Comparison of ENCODE assay signal across 8 cellular contexts in genomic region chrX:43750248-43750676, GRCh38.
DNase-seq lines count a peak whose midpoint lies in the region; ATAC-seq and TF ChIP-seq lines count a peak whose summit lies in the region.

No MANE protein-coding gene starts in this region.

- no peaks in the 10 kb centered on the region for H3K9me3 ChIP-seq in CD8-positive, alpha-beta memory T cell (ENCODE audit: low read length)
- H3K9me3 ChIP-seq in Panc1 (ENCODE audit: control insufficient read depth, insufficient read depth, low read depth, low read length) (no peaks in the 10 kb centered on the region), ovary (no peaks in the 10 kb centered on the region)

- peak; percentile 82; the same call in 1 of the 2 replicates for ATAC-seq in Panc1
- ATAC-seq in HG02840 (IDR thresholded peaks at IDR 0.05; ENCODE audit: low FRiP score, unreplicated experiment), result no peak

- no peaks in the 10 kb centered on the region for H3K36me3 Mint-ChIP-seq in CD8-positive, alpha-beta memory T cell
- H3K36me3 Mint-ChIP-seq in activated T-helper 2 cell treated with anti-CD3 and anti-CD28 coated beads, Interferon-gamma antibody, Interleukin-2, Interleukin-4, amounts not matched to agents 10 μg/mL and 5 μg/mL and 100 μg/mL, durations not matched to agents 14 hours and 24 hours and 36 hours (ENCODE audit: low read depth), result peaks cover 7% of the 10 kb centered on the region

- POLR2A ChIA-PET in CD8-positive, alpha-beta memory T cell (lab: Charles Lee), result no interaction called here
- POLR2A ChIA-PET in Panc1 (lab: Charles Lee), result no interaction called here

- peaks cover 0 to 6% (median 0%) of the 10 kb centered on the region in 3 donors for H3K4me1 Mint-ChIP-seq in CD8-positive, alpha-beta memory T cell
- H3K4me1 Mint-ChIP-seq in activated T-helper 2 cell treated with anti-CD3 and anti-CD28 coated beads, Interferon-gamma antibody, Interleukin-2, Interleukin-4, amounts not matched to agents 10 μg/mL and 5 μg/mL and 100 μg/mL, durations not matched to agents 14 hours and 24 hours and 36 hours (ENCODE audit: low read depth), result peaks cover 40% of the 10 kb centered on the region

- in situ Hi-C loops in Panc1 (cut with HindIII; ENCODE audit: low pct_unique_long_range_greater_than_20kb, low sequenced_read_pairs), result no loop called here

- intact Hi-C loops in Panc1 (cut with micrococcal nuclease; ENCODE audit: unreplicated experiment), result loop anchor here (1.0 kb wide), 1 partner anchor 190 kb away; no protein-coding TSS in a partner anchor
- intact Hi-C loops in activated T-helper 2 cell treated with anti-CD3 and anti-CD28 coated beads, Interferon-gamma antibody, Interleukin-2, Interleukin-4, amounts not matched to agents 10 μg/mL and 5 μg/mL and 100 μg/mL, durations not matched to agents 14 hours and 24 hours and 36 hours (cut with micrococcal nuclease), result loop anchor here (1.0 to 10.0 kb wide), 5 partner anchors 62 to 405 kb away; partner anchors contain the start of gene MAOA
- intact Hi-C loops in ovary (cut with DNase I), result loop anchor here in 2 of 4 donors (5.0 kb wide), 2 partner anchors 188 to 193 kb away; no protein-coding TSS in a partner anchor

- H3K27me3 Mint-ChIP-seq in CD8-positive, alpha-beta memory T cell, result peaks cover 0 to 3% of the 10 kb centered on the region in 2 donors
- H3K27me3 Mint-ChIP-seq in activated T-helper 2 cell treated with anti-CD3 and anti-CD28 coated beads, Interferon-gamma antibody, Interleukin-2, Interleukin-4, amounts not matched to agents 10 μg/mL and 5 μg/mL and 100 μg/mL, durations not matched to agents 14 hours and 24 hours and 36 hours (ENCODE audit: low read depth), result no peaks in the 10 kb centered on the region

- TF ChIP-seq POLR2A in ovary (IDR thresholded peaks at IDR 0.05), result no peak

- peak; percentile 1 to 64 (median 38) for DNase-seq in CD8-positive, alpha-beta memory T cell
- peak; percentile 27 for DNase-seq in GM20000 (ENCODE audit: low spot score)
- DNase-seq in Kasumi-1 (lab: John Stamatoyannopoulos, UW), result peak; percentile 55 to 66
- no peak for DNase-seq in Panc1 (ENCODE audit: low read depth, low spot score)
- peak; percentile 26 for DNase-seq in activated T-helper 2 cell treated with anti-CD3 and anti-CD28 coated beads, Interferon-gamma antibody, Interleukin-2, Interleukin-4, amounts not matched to agents 10 μg/mL and 5 μg/mL and 100 μg/mL, durations not matched to agents 14 hours and 24 hours and 36 hours (ENCODE audit: low spot score)
- peak; percentile 17 for DNase-seq in foreskin melanocyte
- DNase-seq in ovary, result peak in 4 of 5 donors; percentile 24 to 58 (median 38)

- no peaks in the 10 kb centered on the region for H3K4me1 ChIP-seq in CD8-positive, alpha-beta memory T cell (ENCODE audit: insufficient read depth, low read length)
- H3K4me1 ChIP-seq in Panc1 (ENCODE audit: control insufficient read depth, insufficient read depth, low read length) (no peaks in the 10 kb centered on the region), ovary (ENCODE audit: insufficient read depth) (no peaks in the 10 kb centered on the region)

- TF ChIP-seq EP300 in ovary (IDR thresholded peaks at IDR 0.05), result no peak

- H3K27me3 ChIP-seq in CD8-positive, alpha-beta memory T cell (ENCODE audit: insufficient read depth, low read length, poor library complexity, severe bottlenecking), result no peaks in the 10 kb centered on the region
- H3K27me3 ChIP-seq in Panc1 (ENCODE audit: control insufficient read depth, insufficient read depth, low read length), result no peaks in the 10 kb centered on the region
- no peaks in the 10 kb centered on the region for H3K27me3 ChIP-seq in ovary

- TF ChIP-seq CTCF in GM20000 (IDR thresholded peaks at IDR 0.05; ENCODE audit: extremely low read depth, missing control alignments) (peak; percentile 28), Panc1 (IDR thresholded peaks at IDR 0.05) (peak; percentile 55), ovary (IDR thresholded peaks at IDR 0.05) (peak; percentile 16 to 56 (median 48))

- no peak overlapping the region for H3K4me3 ChIP-seq in CD8-positive, alpha-beta memory T cell (ENCODE audit: low read length)
- H3K4me3 ChIP-seq in Panc1 (ENCODE audit: low read depth in 2 of 2, low read length in 2 of 2), result no peak overlapping the region
- no peak overlapping the region for H3K4me3 ChIP-seq in ovary

- BruUV-seq in Panc1 (replicated peaks; lab: Mats Ljungman, UMichigan), result no TSS peak

- no peak overlapping the region for H3K27ac ChIP-seq in CD8-positive, alpha-beta memory T cell (ENCODE audit: low read depth, low read length)
- H3K27ac ChIP-seq in Panc1 (ENCODE audit: low read length) (no peak overlapping the region), ovary (no peak overlapping the region)

- CTCF ChIA-PET in CD8-positive, alpha-beta memory T cell (lab: Charles Lee), result interaction anchor here (0.6 to 2.7 kb wide), 4 partner anchors 9 to 1958 kb away, joined by 3 to 13 read pairs (median 4); no protein-coding TSS in a partner anchor
- CTCF ChIA-PET in Panc1 (lab: Charles Lee), result no interaction called here

- no peaks in the 10 kb centered on the region for H3K9me3 Mint-ChIP-seq in CD8-positive, alpha-beta memory T cell
- H3K9me3 Mint-ChIP-seq in activated T-helper 2 cell treated with anti-CD3 and anti-CD28 coated beads, Interferon-gamma antibody, Interleukin-2, Interleukin-4, amounts not matched to agents 10 μg/mL and 5 μg/mL and 100 μg/mL, durations not matched to agents 14 hours and 24 hours and 36 hours, result no peaks in the 10 kb centered on the region

- H3K4me3 Mint-ChIP-seq in CD8-positive, alpha-beta memory T cell, result no peak overlapping the region
- no peak overlapping the region for H3K4me3 Mint-ChIP-seq in activated T-helper 2 cell treated with anti-CD3 and anti-CD28 coated beads, Interferon-gamma antibody, Interleukin-2, Interleukin-4, amounts not matched to agents 10 μg/mL and 5 μg/mL and 100 μg/mL, durations not matched to agents 14 hours and 24 hours and 36 hours (ENCODE audit: low read depth)

- no peak overlapping the region for H3K27ac Mint-ChIP-seq in CD8-positive, alpha-beta memory T cell
- peak overlapping the region; percentile 42 for H3K27ac Mint-ChIP-seq in activated T-helper 2 cell treated with anti-CD3 and anti-CD28 coated beads, Interferon-gamma antibody, Interleukin-2, Interleukin-4, amounts not matched to agents 10 μg/mL and 5 μg/mL and 100 μg/mL, durations not matched to agents 14 hours and 24 hours and 36 hours

- H3K36me3 ChIP-seq in CD8-positive, alpha-beta memory T cell (ENCODE audit: insufficient read depth, low read length), result no peaks in the 10 kb centered on the region
- H3K36me3 ChIP-seq in Panc1 (ENCODE audit: control insufficient read depth, insufficient read depth, low read length) (no peaks in the 10 kb centered on the region), ovary (no peaks in the 10 kb centered on the region)

- 19 to 20% (median 20%) methylated on average over 6 of the region's 6 CpGs for WGBS in ovary, 3 donors
